In the genomic region with DNA sequence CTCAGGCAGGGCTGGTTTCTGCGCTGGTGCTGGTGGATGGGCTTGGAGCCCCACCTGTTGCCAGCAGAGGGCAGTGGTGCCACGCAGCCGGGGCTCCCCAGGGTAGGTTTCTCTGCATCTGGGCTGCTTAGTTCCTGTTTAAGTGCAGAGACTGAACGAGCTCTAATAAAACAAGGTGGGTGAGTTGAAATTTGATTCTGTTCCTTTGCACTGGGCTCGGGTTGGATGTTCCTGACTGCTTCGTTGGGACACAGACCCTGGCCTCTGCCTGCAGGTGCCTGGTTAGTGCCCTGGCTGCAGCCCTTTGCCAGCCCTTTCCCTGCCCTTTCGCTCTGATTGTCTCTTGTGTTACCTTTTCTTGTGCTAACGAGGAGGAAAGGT, we compare ENCODE assay signal across 8 cellular contexts. TPM values are rescaled to one million over a fixed set of nuclear protein-coding genes. Genes with fewer than 3 reads are reported as not detected.
DNase-seq lines count a peak whose midpoint lies in the region; ATAC-seq, FAIRE-seq and TF ChIP-seq lines count a peak whose summit lies in the region.

No MANE protein-coding gene starts in this region.

- WGBS in H9 (ENCODE audit: extremely low coverage, insufficient read length, low lambda C conversion rate) = no CpG with 5 or more reads among the region's 8 CpGs

- peaks cover 16% of the 10 kb centered on the region for H3K4me1 Mint-ChIP-seq in CD8-positive, alpha-beta T cell (ENCODE audit: low read depth)
- peaks cover 5 to 10% of the 10 kb centered on the region in 2 experiments for H3K4me1 Mint-ChIP-seq in H9

- H3K4me3 ChIP-seq in CD8-positive, alpha-beta T cell (ENCODE audit: low read depth, low read length) = no peak overlapping the region
- H3K4me3 ChIP-seq in bronchial epithelial cell (ENCODE audit: low read depth, low read length) (no peak overlapping the region), keratinocyte (ENCODE audit: control insufficient read depth in 2 of 3, extremely low read depth in 1 of 3, insufficient read depth in 2 of 3, low read depth in 1 of 3, low read length in 3 of 3) (no peak overlapping the region)

- no peaks in the 10 kb centered on the region for H3K9me3 ChIP-seq in CD8-positive, alpha-beta T cell (ENCODE audit: low read length)
- no peaks in the 10 kb centered on the region for H3K9me3 ChIP-seq in H9 (ENCODE audit: control insufficient read depth, low read depth, low read length)
- H3K9me3 ChIP-seq in keratinocyte (ENCODE audit: control insufficient read depth, low read depth, low read length) = no peaks in the 10 kb centered on the region

- ATAC-seq in CD8-positive, alpha-beta T cell = peak; percentile 100
- ATAC-seq in GM18505 (IDR thresholded peaks at IDR 0.05; ENCODE audit: unreplicated experiment) = no peak

- no peaks in the 10 kb centered on the region for H3K23me2 ChIP-seq in H9 (ENCODE audit: insufficient read length, low read depth, low read length, poor library complexity, severe bottlenecking)

- H4K20me1 ChIP-seq in H9 (ENCODE audit: control insufficient read depth, insufficient read depth, insufficient read length) (no peaks in the 10 kb centered on the region), keratinocyte (ENCODE audit: control insufficient read depth, extremely low read depth, insufficient read depth, low read length) (peaks cover 6% of the 10 kb centered on the region)

- H4K5ac ChIP-seq in H9 (ENCODE audit: insufficient read length, low read depth, low read length) = no peak overlapping the region

- H3K9ac ChIP-seq in H9 (ENCODE audit: extremely low read depth, insufficient read length, low read length) (no peak overlapping the region), keratinocyte (ENCODE audit: control insufficient read depth, extremely low read depth, insufficient read depth, low read length) (no peak overlapping the region)

- no peak overlapping the region for H3K18ac ChIP-seq in H9 (ENCODE audit: insufficient read length, low read depth, low read length)

- no peak overlapping the region for H3K4ac ChIP-seq in H9 (ENCODE audit: low read depth, low read length)

- FAIRE-seq in bronchial epithelial cell (lab: Jason Lieb, UNC) (peak; percentile 43), keratinocyte (lab: Jason Lieb, UNC) (peak; percentile 44)

- no peak overlapping the region for H3K56ac ChIP-seq in H9 (ENCODE audit: insufficient read length, low read depth, low read length)

- H3K27ac Mint-ChIP-seq in CD8-positive, alpha-beta T cell = peak overlapping the region; percentile 46
- peak overlapping the region in 1 of 3 experiments; percentile 53; a peak in 1 of 7 replicates for H3K27ac Mint-ChIP-seq in H9

- H3K9me3 Mint-ChIP-seq in CD8-positive, alpha-beta T cell = no peaks in the 10 kb centered on the region
- peaks cover 0 to 5% of the 10 kb centered on the region in 2 experiments; a peak in 3 of 5 replicates for H3K9me3 Mint-ChIP-seq in H9

- CTCF ChIA-PET in CD8-positive, alpha-beta T cell (lab: Charles Lee) = interaction anchor here (0.6 to 3.5 kb wide), 39 partner anchors 11 to 424 kb away, joined by 3 to 52 read pairs (median 4); no protein-coding TSS in a partner anchor

- no peak overlapping the region for H3K27ac ChIP-seq in CD8-positive, alpha-beta T cell (ENCODE audit: low read depth, low read length)
- H3K27ac ChIP-seq in H9 (ENCODE audit: insufficient read length, low read depth, low read length) = no peak overlapping the region
- H3K27ac ChIP-seq in keratinocyte (ENCODE audit: control insufficient read depth, insufficient read depth, low read length) = peak overlapping the region; percentile 31

- no peak overlapping the region for H2BK20ac ChIP-seq in H9 (ENCODE audit: low read depth, low read length, poor library complexity, severe bottlenecking)

- H3K23ac ChIP-seq in H9 (ENCODE audit: insufficient read length, low read depth, low read length) = no peak overlapping the region

- H3K79me2 ChIP-seq in H9 (ENCODE audit: insufficient read depth, low read length) = no peaks in the 10 kb centered on the region; the same call in 1 of the 2 replicates
- H3K79me2 ChIP-seq in keratinocyte (ENCODE audit: control insufficient read depth, insufficient read depth, low read length) = peaks cover 5% of the 10 kb centered on the region

- H3K4me1 ChIP-seq in CD8-positive, alpha-beta T cell (ENCODE audit: insufficient read depth, low read length) = peaks cover 9% of the 10 kb centered on the region
- H3K4me1 ChIP-seq in H9 (ENCODE audit: insufficient read depth, low read length) (no peaks in the 10 kb centered on the region), keratinocyte (ENCODE audit: control insufficient read depth, extremely low read depth, insufficient read depth, low read length) (peaks cover 7% of the 10 kb centered on the region)

- TF ChIP-seq POLR2A in GM18505 (IDR thresholded peaks at IDR 0.05; ENCODE audit: borderline replicate concordance, extremely low read depth, insufficient read depth, insufficient read length) = no peak

- intact Hi-C loops in CD8-positive, alpha-beta T cell (cut with DNase I, micrococcal nuclease) = loop anchor here (1.0 to 10.0 kb wide), 6 partner anchors 83 to 270 kb away; no protein-coding TSS in a partner anchor

- H3K14ac ChIP-seq in H9 (ENCODE audit: insufficient read depth, low read length) = no peak overlapping the region

- no peaks in the 10 kb centered on the region for H3K79me1 ChIP-seq in H9 (ENCODE audit: insufficient read depth, low read depth, low read length, poor library complexity, severe bottlenecking)

- no peak overlapping the region for H2BK12ac ChIP-seq in H9 (ENCODE audit: insufficient read length, low read depth, low read length)

- H2BK120ac ChIP-seq in H9 (ENCODE audit: low read depth, low read length, poor library complexity, severe bottlenecking) = no peak overlapping the region

- H3K27me3 ChIP-seq in CD8-positive, alpha-beta T cell (ENCODE audit: insufficient read depth, low read length) = no peaks in the 10 kb centered on the region
- H3K27me3 ChIP-seq in H9 (ENCODE audit: insufficient read depth, low read length) (no peaks in the 10 kb centered on the region), bronchial epithelial cell (ENCODE audit: control insufficient read depth, insufficient read depth, low read length) (no peaks in the 10 kb centered on the region), keratinocyte (ENCODE audit: control insufficient read depth, extremely low read depth, insufficient read depth, low read length) (no peaks in the 10 kb centered on the region)

- no peaks in the 10 kb centered on the region for H3K9me1 ChIP-seq in keratinocyte (ENCODE audit: control insufficient read depth, extremely low read depth, insufficient read depth, low read length)

- H3K4me3 Mint-ChIP-seq in CD8-positive, alpha-beta T cell = no peak overlapping the region
- no peak overlapping the region for H3K4me3 Mint-ChIP-seq in H9

- no peaks in the 10 kb centered on the region for H3K27me3 Mint-ChIP-seq in CD8-positive, alpha-beta T cell (ENCODE audit: low read depth)
- H3K27me3 Mint-ChIP-seq in H9 (ENCODE audit: low read depth) = no peaks in the 10 kb centered on the region

- no peak overlapping the region for H2AFZ ChIP-seq in H9 (ENCODE audit: low read length)
- no peak overlapping the region for H2AFZ ChIP-seq in keratinocyte (ENCODE audit: control insufficient read depth, low read length)

- TF ChIP-seq CTCF in CD8-positive, alpha-beta T cell (IDR thresholded peaks at IDR 0.05) = peak; percentile 88
- TF ChIP-seq CTCF in H9 (conservative IDR thresholded peaks at IDR 0.05) (peak; percentile 96), bronchial epithelial cell (IDR thresholded peaks at IDR 0.05; ENCODE audit: insufficient read depth, low read length, severe bottlenecking) (peak; percentile 99), keratinocyte (optimal IDR thresholded peaks at IDR 0.05 in 1 of 3, IDR thresholded peaks at IDR 0.05 in 1 of 3, conservative IDR thresholded peaks at IDR 0.05 in 1 of 3; ENCODE audit: extremely low read depth in 1 of 3, insufficient read depth in 2 of 3, low read length in 3 of 3) (peak; percentile 93 to 99 (median 95))

- H3K4me2 ChIP-seq in H9 (ENCODE audit: insufficient read depth, insufficient read length, low read length) (no peak overlapping the region), keratinocyte (ENCODE audit: control insufficient read depth, extremely low read depth, insufficient read depth, low read depth, low read length) (no peak overlapping the region)

- H2AK5ac ChIP-seq in H9 (ENCODE audit: insufficient read length, low read length) = no peak overlapping the region

- no peak overlapping the region for H3T11ph ChIP-seq in H9 (ENCODE audit: low read length)

- H4K91ac ChIP-seq in H9 (ENCODE audit: insufficient read length, low read depth, low read length) = no peak overlapping the region

- H4K8ac ChIP-seq in H9 (replicated peaks; ENCODE audit: insufficient read length, low read depth, low read length) = no peak overlapping the region

- H3K36me3 Mint-ChIP-seq in CD8-positive, alpha-beta T cell = peaks cover 27% of the 10 kb centered on the region
- peaks cover 36 to 48% (median 38%) of the 10 kb centered on the region in 3 experiments for H3K36me3 Mint-ChIP-seq in H9 (ENCODE audit: insufficient read depth in 1 of 3, low read depth in 3 of 3)

- H2BK15ac ChIP-seq in H9 (ENCODE audit: low read depth, low read length) = no peak overlapping the region

- POLR2A ChIA-PET in CD8-positive, alpha-beta T cell (lab: Charles Lee) = interaction anchor here (1.6 kb wide), 1 partner anchor 82 kb away, joined by 4 read pairs; no protein-coding TSS in a partner anchor

- no peak overlapping the region for H2BK5ac ChIP-seq in H9 (ENCODE audit: insufficient read length, low read length)

- peak; percentile 81 to 94 (median 87) for DNase-seq in CD8-positive, alpha-beta T cell
- DNase-seq in H9 = peak; percentile 89
- DNase-seq in NCI-H2227 treated with DMSO at 0.1 percent for 48 hours (lab: John Stamatoyannopoulos, UW) = peak; percentile 48
- DNase-seq in activated CD4-positive, CD25-positive, alpha-beta regulatory T cell (lab: John Stamatoyannopoulos, UW) = peak; percentile 73 to 79 (median 74)
- DNase-seq in bronchial epithelial cell (ENCODE audit: low read depth) = peak; percentile 55
- no peak for DNase-seq in keratinocyte (ENCODE audit: low read depth, low spot score)
- DNase-seq in stimulated activated CD4-positive, alpha-beta T cell treated with anti-CD3 and anti-CD28 coated beads, Interleukin-1b, Interleukin-23, amount 100 ng/mL, for 1 hour (ENCODE audit: low read depth in 2 of 2) = peak; percentile 68 to 75

- peaks cover 14% of the 10 kb centered on the region for H3K36me3 ChIP-seq in CD8-positive, alpha-beta T cell (ENCODE audit: insufficient read depth, low read length)
- H3K36me3 ChIP-seq in bronchial epithelial cell (ENCODE audit: control insufficient read depth, insufficient read depth, low read length) = peaks cover 3% of the 10 kb centered on the region
- peaks cover 8 to 13% of the 10 kb centered on the region in 2 experiments for H3K36me3 ChIP-seq in keratinocyte (ENCODE audit: control insufficient read depth in 2 of 2, extremely low read depth in 1 of 2, insufficient read depth in 2 of 2, low read length in 2 of 2)

- dilution Hi-C loops in keratinocyte (cut with MboI; ENCODE audit: extremely low pct_ligation_motif_present, low sequenced_read_pairs) = no loop called here

RNA-seq across cellular contexts. Expression of a gene that starts 30.0 kb away (rescaled TPM):
- total RNA-seq in CD8-positive, alpha-beta T cell = 10 to 100 TPM; 78.3 to 91.2 TPM
- total RNA-seq in H9 (2021) (123 and 129 TPM in 2 replicates), bronchial epithelial cell (22.6 and 23.3 TPM in 2 replicates)
- polyA plus RNA-seq in keratinocyte = 30.1 to 51.5 TPM (median 36.2 TPM) in 3 replicates
- 46.9 TPM for polyA plus RNA-seq in keratinocyte (2011; ENCODE audit: low read depth)
- polyA plus RNA-seq in keratinocyte (2011; cell fraction: cytosol; rRNA removed) = 27.0 and 48.2 TPM in 2 replicates
- 77.9 and 106 TPM in 2 replicates for polyA plus RNA-seq in keratinocyte (2011; cell fraction: nucleus; rRNA removed)
- polyA plus RNA-seq in keratinocyte (2012; ENCODE audit: low replicate concordance) = 49.2 and 75.3 TPM in 2 replicates
- polyA minus RNA-seq in keratinocyte = 63.0 to 138 TPM (median 81.3 TPM) in 3 replicates
- polyA minus RNA-seq in keratinocyte (2011; cell fraction: cytosol; rRNA and poly(A)+ RNA removed) = 59.3 TPM
- 47.8 and 67.7 TPM in 2 replicates for polyA minus RNA-seq in keratinocyte (2011; cell fraction: nucleus; rRNA and poly(A)+ RNA removed)

RNA-seq across cellular contexts. Expression of a gene that starts 46.5 kb away (rescaled TPM):
- total RNA-seq in CD8-positive, alpha-beta T cell = 1 to 10 TPM; 3.1 to 3.4 TPM
- total RNA-seq in H9 (2021) = 23.6 and 28.3 TPM in 2 replicates
- 3.7 and 4.5 TPM in 2 replicates for total RNA-seq in bronchial epithelial cell
- 0.10 to 0.35 TPM (median 0.32 TPM) in 3 replicates for polyA plus RNA-seq in keratinocyte
- polyA plus RNA-seq in keratinocyte (2011; ENCODE audit: low read depth) = 1.6 TPM
- 0.13 and 0.34 TPM in 2 replicates for polyA plus RNA-seq in keratinocyte (2011; cell fraction: cytosol; rRNA removed)
- polyA plus RNA-seq in keratinocyte (2011; cell fraction: nucleus; rRNA removed) = 1.7 and 2.1 TPM in 2 replicates
- polyA plus RNA-seq in keratinocyte (2012; ENCODE audit: low replicate concordance) = 1.4 and 2.4 TPM in 2 replicates
- polyA minus RNA-seq in keratinocyte = 0.46 to 1.3 TPM in 2 of 3 replicates, not detected in the other
- 4.2 TPM for polyA minus RNA-seq in keratinocyte (2011; cell fraction: cytosol; rRNA and poly(A)+ RNA removed)
- polyA minus RNA-seq in keratinocyte (2011; cell fraction: nucleus; rRNA and poly(A)+ RNA removed) = 0.42 and 1.4 TPM in 2 replicates

RNA-seq across cellular contexts. Expression of a gene that starts 57.9 kb away (rescaled TPM):
- not detected for total RNA-seq in CD8-positive, alpha-beta T cell
- total RNA-seq in H9 (2021) (0.09 TPM in 1 of 2 replicates, not detected in the other), bronchial epithelial cell (3.2 and 13.8 TPM in 2 replicates)
- polyA plus RNA-seq in keratinocyte = 1.8 to 9.6 TPM (median 5.5 TPM) in 3 replicates
- polyA plus RNA-seq in keratinocyte (2011; ENCODE audit: low read depth) = 23.7 TPM
- polyA plus RNA-seq in keratinocyte (2011; cell fraction: cytosol; rRNA removed) = 4.5 and 4.8 TPM in 2 replicates
- 11.0 and 12.9 TPM in 2 replicates for polyA plus RNA-seq in keratinocyte (2011; cell fraction: nucleus; rRNA removed)
- polyA plus RNA-seq in keratinocyte (2012; ENCODE audit: low replicate concordance) = 2.3 and 43.8 TPM in 2 replicates
- polyA minus RNA-seq in keratinocyte = 2.2 to 8.9 TPM (median 6.0 TPM) in 3 replicates
- 3.3 TPM for polyA minus RNA-seq in keratinocyte (2011; cell fraction: cytosol; rRNA and poly(A)+ RNA removed)
- 8.4 and 9.1 TPM in 2 replicates for polyA minus RNA-seq in keratinocyte (2011; cell fraction: nucleus; rRNA and poly(A)+ RNA removed)
